ENCODE assay signal across 1 cellular context in the genomic region with DNA sequence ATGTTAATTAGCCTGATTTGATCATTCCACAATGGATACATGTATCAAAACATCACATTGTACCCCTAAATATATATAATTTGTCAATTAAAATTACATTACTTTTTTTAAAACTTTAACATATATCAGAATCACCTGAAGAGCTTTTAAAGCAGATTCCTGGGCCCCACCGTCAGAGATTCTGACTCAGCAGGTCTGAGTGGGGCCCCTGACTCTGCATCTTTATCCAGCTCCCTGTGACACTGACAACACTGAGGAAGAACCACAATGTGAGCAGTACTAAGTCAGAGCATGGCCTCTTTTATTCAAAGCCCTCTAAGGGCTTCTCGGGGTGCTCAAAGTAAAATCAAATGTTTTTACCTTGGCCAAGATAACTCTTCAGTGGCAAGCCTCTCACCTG.
TF ChIP-seq lines count a peak whose summit lies in the region.

No MANE protein-coding gene starts in this region.

TF ChIP-seq in K562, 482 proteins besides CTCF, POLR2A, EP300 and RAD21:
- TF ChIP-seq, protein P1, sequence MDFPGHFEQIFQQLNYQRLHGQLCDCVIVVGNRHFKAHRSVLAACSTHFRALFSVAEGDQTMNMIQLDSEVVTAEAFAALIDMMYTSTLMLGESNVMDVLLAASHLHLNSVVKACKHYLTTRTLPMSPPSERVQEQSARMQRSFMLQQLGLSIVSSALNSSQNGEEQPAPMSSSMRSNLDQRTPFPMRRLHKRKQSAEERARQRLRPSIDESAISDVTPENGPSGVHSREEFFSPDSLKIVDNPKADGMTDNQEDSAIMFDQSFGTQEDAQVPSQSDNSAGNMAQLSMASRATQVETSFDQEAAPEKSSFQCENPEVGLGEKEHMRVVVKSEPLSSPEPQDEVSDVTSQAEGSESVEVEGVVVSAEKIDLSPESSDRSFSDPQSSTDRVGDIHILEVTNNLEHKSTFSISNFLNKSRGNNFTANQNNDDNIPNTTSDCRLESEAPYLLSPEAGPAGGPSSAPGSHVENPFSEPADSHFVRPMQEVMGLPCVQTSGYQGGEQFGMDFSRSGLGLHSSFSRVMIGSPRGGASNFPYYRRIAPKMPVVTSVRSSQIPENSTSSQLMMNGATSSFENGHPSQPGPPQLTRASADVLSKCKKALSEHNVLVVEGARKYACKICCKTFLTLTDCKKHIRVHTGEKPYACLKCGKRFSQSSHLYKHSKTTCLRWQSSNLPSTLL (IDR thresholded peaks at IDR 0.05), result peak; percentile 36; the same call in 1 of the 2 replicates
- TF ChIP-seq FOS (IDR thresholded peaks at IDR 0.05; ENCODE audit: extremely low read depth, insufficient read length), result peak; percentile 72
- TF ChIP-seq ZNF316 (IDR thresholded peaks at IDR 0.05), result peak; percentile 58
- TF ChIP-seq FOXJ2 (tag; IDR thresholded peaks at IDR 0.05), result no peak
- TF ChIP-seq CBFA2T3 (IDR thresholded peaks at IDR 0.05), result peak; percentile 89
- peak; percentile 53 for TF ChIP-seq NFE2 (IDR thresholded peaks at IDR 0.05; ENCODE audit: low read depth)
- TF ChIP-seq MAFG (tag; conservative IDR thresholded peaks at IDR 0.05), result peak; percentile 32
- TF ChIP-seq ZEB2 (IDR thresholded peaks at IDR 0.05), result peak; percentile 18; the same call in 1 of the 2 replicates
- no peak for TF ChIP-seq SLC30A9 (CRISPR knock-in tag; IDR thresholded peaks at IDR 0.05)
- TF ChIP-seq, protein P2, sequence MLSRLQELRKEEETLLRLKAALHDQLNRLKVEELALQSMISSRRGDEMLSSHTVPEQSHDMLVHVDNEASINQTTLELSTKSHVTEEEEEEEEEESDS (CRISPR knock-in tag; IDR thresholded peaks at IDR 0.05), result no peak
- TF ChIP-seq C11orf30 (IDR thresholded peaks at IDR 0.05; ENCODE audit: low read depth), result 0 out of 2 replicates have a peak, but pooled peaks have one; percentile 23
TF ChIP-seq in K562: peak in this region for 8.
